Comparison of ENCODE assay signal across 21 cellular contexts in the genomic region with DNA sequence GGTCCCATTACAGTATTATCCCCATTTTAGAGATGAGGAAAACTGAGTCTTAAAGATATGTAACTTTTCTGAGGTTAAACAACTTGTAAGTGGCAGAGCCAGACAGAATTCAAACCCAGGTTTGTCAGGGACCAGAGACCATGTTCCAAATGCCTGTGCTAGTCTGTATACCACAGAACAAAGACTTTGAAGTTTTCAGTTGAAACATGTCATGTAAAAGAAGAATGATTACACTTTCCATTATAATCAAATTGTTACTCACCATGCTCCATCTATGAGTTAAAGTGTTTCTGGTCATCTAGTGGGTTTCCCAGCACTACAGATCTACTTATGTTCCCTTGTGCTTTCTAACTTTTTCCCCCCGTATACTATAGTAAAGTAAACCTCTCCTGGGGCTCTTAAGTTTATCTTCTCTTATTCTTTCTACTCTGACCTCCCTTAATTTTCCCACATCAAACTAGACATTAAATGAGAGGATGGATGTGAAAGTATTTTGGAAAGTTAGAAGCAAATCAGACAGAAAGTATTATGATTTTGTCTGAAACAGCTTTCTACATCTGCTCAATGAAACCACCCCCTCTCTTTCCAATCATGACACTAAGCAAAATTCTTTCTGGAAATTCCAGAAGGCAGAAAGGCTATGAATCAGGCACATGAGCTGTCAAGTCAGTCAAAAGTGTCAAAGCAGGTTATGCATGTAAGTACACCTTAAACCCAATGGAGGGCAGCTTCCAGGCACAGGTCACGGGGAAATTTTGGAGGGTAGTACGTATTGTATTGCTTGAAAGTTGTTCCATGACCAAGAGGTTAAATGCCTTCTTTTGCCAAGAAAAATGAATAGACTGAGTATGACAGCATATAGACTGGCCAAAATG.
DNase-seq lines count a peak whose midpoint lies in the region; ATAC-seq and TF ChIP-seq lines count a peak whose summit lies in the region.
"Had no signal": no experiment of that assay in that cellular context is flagged by ENCODE, and none has a peak within 500 bp of the region (broad histone marks: within the 10 kb centered on the region; RNA-seq: fewer than 3 reads in every experiment).

No MANE protein-coding gene starts in this region.

- peak overlapping the region; percentile 46 for H3K27ac Mint-ChIP-seq in activated CD4-positive, alpha-beta T cell treated with anti-CD3 and anti-CD28 coated beads, Interleukin-2, amount 10 ng/mL, durations not matched to agents 24 days and 14 days
- peak overlapping the region; percentile 34 for H3K27ac Mint-ChIP-seq in activated T-helper 1 cell treated with anti-CD3 and anti-CD28 coated beads, Interleukin-12 subunit alpha, Interleukin-12 subunit beta, Interleukin-2, Interleukin-4 antibody, amounts not matched to agents 30 ng/mL and 10 ng/mL and 1 ng/mL, durations not matched to agents 14 hours and 24 hours and 36 hours
- H3K27ac Mint-ChIP-seq: CD4-positive, alpha-beta memory T cell; endodermal cell; T-helper 1 cell treated with Interleukin-12 subunit alpha and Interleukin-12 subunit beta and Interleukin-4 antibody, amounts not matched to agents 30 μg/mL and 1 μg/mL, for 36 hours had no signal

- H3K4me1 Mint-ChIP-seq in activated CD4-positive, alpha-beta T cell treated with anti-CD3 and anti-CD28 coated beads, Interleukin-2, amount 10 ng/mL, durations not matched to agents 24 days and 14 days: no peaks in the 10 kb centered on the region
- H3K4me1 Mint-ChIP-seq in activated T-helper 1 cell treated with anti-CD3 and anti-CD28 coated beads, Interleukin-12 subunit alpha, Interleukin-12 subunit beta, Interleukin-2, Interleukin-4 antibody, amounts not matched to agents 30 ng/mL and 10 ng/mL and 1 ng/mL, durations not matched to agents 14 hours and 24 hours and 36 hours (ENCODE audit: low read depth): peaks cover 5% of the 10 kb centered on the region
- H3K4me1 Mint-ChIP-seq: CD4-positive, alpha-beta memory T cell had no signal

- H3K9me3 ChIP-seq in HEK293 (ENCODE audit: control insufficient read depth, insufficient read depth, low read depth, low read length): no peaks in the 10 kb centered on the region
- H3K9me3 ChIP-seq: A549, esophagus squamous epithelium, tibial artery had no signal

- TF ChIP-seq CTCF in HEK293 (tag by site-specific recombination; IDR thresholded peaks at IDR 0.05): no peak

- peaks cover 8% of the 10 kb centered on the region for H3K27me3 Mint-ChIP-seq in activated CD4-positive, alpha-beta T cell treated with anti-CD3 and anti-CD28 coated beads, Interleukin-2, amount 10 ng/mL, durations not matched to agents 24 days and 14 days
- peaks cover 7% of the 10 kb centered on the region for H3K27me3 Mint-ChIP-seq in activated T-helper 1 cell treated with anti-CD3 and anti-CD28 coated beads, Interleukin-12 subunit alpha, Interleukin-12 subunit beta, Interleukin-2, Interleukin-4 antibody, amounts not matched to agents 30 ng/mL and 10 ng/mL and 1 ng/mL, durations not matched to agents 14 hours and 24 hours and 36 hours (ENCODE audit: insufficient read depth)

- no peak overlapping the region for H3K27ac ChIP-seq in HEK293 (ENCODE audit: extremely low read depth, low read depth, low read length)
- H3K27ac ChIP-seq: A549, esophagus squamous epithelium, SK-N-MC, tibial artery had no signal

- H3K4me3 Mint-ChIP-seq in activated CD4-positive, alpha-beta T cell treated with anti-CD3 and anti-CD28 coated beads, Interleukin-2, amount 10 ng/mL, durations not matched to agents 24 days and 14 days: no peak overlapping the region
- H3K4me3 Mint-ChIP-seq in activated T-helper 1 cell treated with anti-CD3 and anti-CD28 coated beads, Interleukin-12 subunit alpha, Interleukin-12 subunit beta, Interleukin-2, Interleukin-4 antibody, amounts not matched to agents 30 ng/mL and 10 ng/mL and 1 ng/mL, durations not matched to agents 14 hours and 24 hours and 36 hours: no peak overlapping the region
- H3K4me3 Mint-ChIP-seq: CD4-positive, alpha-beta memory T cell; endodermal cell; T-helper 1 cell treated with Interleukin-12 subunit alpha and Interleukin-12 subunit beta and Interleukin-4 antibody, amounts not matched to agents 30 μg/mL and 1 μg/mL, for 36 hours had no signal

- intact Hi-C loops in activated CD4-positive, alpha-beta T cell treated with anti-CD3 and anti-CD28 coated beads, Interleukin-2, amount 10 ng/mL, durations not matched to agents 24 days and 14 days (cut with micrococcal nuclease): no loop called here
- intact Hi-C loops in activated T-helper 1 cell treated with anti-CD3 and anti-CD28 coated beads, Interleukin-12 subunit alpha, Interleukin-12 subunit beta, Interleukin-2, Interleukin-4 antibody, amounts not matched to agents 30 ng/mL and 10 ng/mL and 1 ng/mL, durations not matched to agents 14 hours and 24 hours and 36 hours (cut with micrococcal nuclease): no loop called here
- intact Hi-C loops in left cardiac atrium (cut with DNase I): no loop called here

- H3K36me3 Mint-ChIP-seq in activated CD4-positive, alpha-beta T cell treated with anti-CD3 and anti-CD28 coated beads, Interleukin-2, amount 10 ng/mL, durations not matched to agents 24 days and 14 days (ENCODE audit: low read depth): no peaks in the 10 kb centered on the region
- no peaks in the 10 kb centered on the region for H3K36me3 Mint-ChIP-seq in activated T-helper 1 cell treated with anti-CD3 and anti-CD28 coated beads, Interleukin-12 subunit alpha, Interleukin-12 subunit beta, Interleukin-2, Interleukin-4 antibody, amounts not matched to agents 30 ng/mL and 10 ng/mL and 1 ng/mL, durations not matched to agents 14 hours and 24 hours and 36 hours (ENCODE audit: low read depth)
- H3K36me3 Mint-ChIP-seq: CD4-positive, alpha-beta memory T cell had no signal

- no peak for DNase-seq in activated CD4-positive, alpha-beta T cell treated with anti-CD3 and anti-CD28 coated beads, Interleukin-2, amount 10 ng/mL, durations not matched to agents 24 days and 14 days
- DNase-seq in activated CD4-positive, alpha-beta T cell treated with anti-CD3 and anti-CD28 coated beads, Interleukin-2, amount 50 U/mL, for 1 hour: no peak
- DNase-seq in activated T-helper 1 cell treated with anti-CD3 and anti-CD28 coated beads, Interleukin-12 subunit alpha, Interleukin-12 subunit beta, Interleukin-2, Interleukin-4 antibody, amounts not matched to agents 30 ng/mL and 10 ng/mL and 1 ng/mL, durations not matched to agents 14 hours and 24 hours and 36 hours (ENCODE audit: low spot score): no peak
- peak; percentile 49 for DNase-seq in kidney tubule cell (ENCODE audit: low spot score)
- DNase-seq in left cardiac atrium: no peak
- no peak for DNase-seq in DMS153 treated with DMSO at 0.1 percent for 48 hours (lab: John Stamatoyannopoulos, UW; ENCODE audit: unreplicated experiment)
- DNase-seq: activated CD4-positive, alpha-beta T cell treated with anti-CD3 and anti-CD28 coated beads, Interleukin-2, amount 50 U/mL, for 48 hours; activated CD8-positive, alpha-beta memory T cell treated with anti-CD3 and anti-CD28 coated beads, Interleukin-2, amount 50 U/mL, for 4 hours; CD4-positive, alpha-beta memory T cell; endodermal cell; esophagus squamous epithelium; GOT3; NCI-H1417 treated with DMSO at 0.1 percent for 48 hours; NCI-H2081 treated with DMSO at 0.1 percent for 48 hours; tibial artery had no signal

- H3K4me3 ChIP-seq in HEK293 (ENCODE audit: low read depth, low read length): no peak overlapping the region
- H3K4me3 ChIP-seq: A549, esophagus squamous epithelium, SK-N-MC, tibial artery had no signal

- POLR2A ChIA-PET in HEK293 (lab: Yijun Ruan, JAX): no interaction called here

- ATAC-seq in left cardiac atrium (no peak), GM18517 (IDR thresholded peaks at IDR 0.05; ENCODE audit: unreplicated experiment) (no peak)
- ATAC-seq: A549, sciatic nerve had no signal

- H3K4me1 ChIP-seq in HEK293 (ENCODE audit: control insufficient read depth, insufficient read depth, low read length): peaks cover 19% of the 10 kb centered on the region
- H3K4me1 ChIP-seq: A549, tibial artery had no signal

- no peaks in the 10 kb centered on the region for H3K9me3 Mint-ChIP-seq in activated CD4-positive, alpha-beta T cell treated with anti-CD3 and anti-CD28 coated beads, Interleukin-2, amount 10 ng/mL, durations not matched to agents 24 days and 14 days
- H3K9me3 Mint-ChIP-seq in activated T-helper 1 cell treated with anti-CD3 and anti-CD28 coated beads, Interleukin-12 subunit alpha, Interleukin-12 subunit beta, Interleukin-2, Interleukin-4 antibody, amounts not matched to agents 30 ng/mL and 10 ng/mL and 1 ng/mL, durations not matched to agents 14 hours and 24 hours and 36 hours: no peaks in the 10 kb centered on the region
- H3K9me3 Mint-ChIP-seq: CD4-positive, alpha-beta memory T cell; endodermal cell; T-helper 1 cell treated with Interleukin-12 subunit alpha and Interleukin-12 subunit beta and Interleukin-4 antibody, amounts not matched to agents 30 μg/mL and 1 μg/mL, for 36 hours had no signal

- no peaks in the 10 kb centered on the region for H3K36me3 ChIP-seq in HEK293 (ENCODE audit: control insufficient read depth in 2 of 2, insufficient read depth in 1 of 2, low read length in 2 of 2)
- H3K36me3 ChIP-seq: esophagus squamous epithelium, tibial artery had no signal

- CTCF ChIA-PET in HEK293 (lab: Yijun Ruan, JAX): interaction anchor here (0.9 kb wide), 1 partner anchor 61 kb away, joined by 4 read pairs; no protein-coding TSS in a partner anchor

TF ChIP-seq in HEK293, 187 proteins besides CTCF, POLR2A, EP300 and RAD21:
- TF ChIP-seq ZNF660 (tag by site-specific recombination; IDR thresholded peaks at IDR 0.05) (no peak), ZNF138 (tag by site-specific recombination; IDR thresholded peaks at IDR 0.05; ENCODE audit: borderline replicate concordance) (no peak), ZFP3 (tag by site-specific recombination; IDR thresholded peaks at IDR 0.05; ENCODE audit: low read depth) (no peak), ZNF341 (tag by site-specific recombination; IDR thresholded peaks at IDR 0.05; ENCODE audit: low read depth) (no peak), KLF10 (tag by site-specific recombination; IDR thresholded peaks at IDR 0.05) (no peak)
- TF ChIP-seq, protein P1, sequence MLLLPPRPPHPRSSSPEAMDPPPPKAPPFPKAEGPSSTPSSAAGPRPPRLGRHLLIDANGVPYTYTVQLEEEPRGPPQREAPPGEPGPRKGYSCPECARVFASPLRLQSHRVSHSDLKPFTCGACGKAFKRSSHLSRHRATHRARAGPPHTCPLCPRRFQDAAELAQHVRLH (tag by site-specific recombination; IDR thresholded peaks at IDR 0.05): peak; percentile 26; the same call in 1 of the 2 replicates
